In genomic region chr17:55219939-55220338, GRCh38 we compare ENCODE assay signal across 12 cellular contexts. TPM values are rescaled to one million over a fixed set of nuclear protein-coding genes. Genes with fewer than 3 reads are reported as not detected.
"Had no signal": no experiment of that assay in that cellular context is flagged by ENCODE, and none has a peak within 500 bp of the region (broad histone marks: within the 10 kb centered on the region; RNA-seq: fewer than 3 reads in every experiment).

No MANE protein-coding gene starts in this region.

- H3K27me3 ChIP-seq: dorsolateral prefrontal cortex, heart left ventricle, neutrophil, tibial artery had no signal

- H3K36me3 ChIP-seq: heart left ventricle, neutrophil, tibial artery had no signal

- H3K4me3 ChIP-seq: dorsolateral prefrontal cortex, heart left ventricle, tibial artery had no signal

- DNase-seq: activated CD4-positive, alpha-beta T cell treated with anti-CD3 and anti-CD28 coated beads, Interleukin-2, amount 10 ng/mL, durations not matched to agents 7 days and 5 days; activated naive CD8-positive, alpha-beta T cell treated with anti-CD3 and anti-CD28 coated beads, Interleukin-2, amount 10 ng/mL, durations not matched to agents 7 days and 5 days; dorsolateral prefrontal cortex; endodermal cell; heart left ventricle; immature natural killer cell; mesendoderm; natural killer cell; T-helper 9 cell; tibial artery had no signal

- ATAC-seq: heart left ventricle; natural killer cell; stimulated activated memory B cell treated with anti-CD40 and anti-IgM and Interleukin-4, amounts not matched to agents 10 μg/mL and 1 μg/mL and 100 μg/mL, for 72 hours had no signal

- H3K9me3 ChIP-seq: neutrophil, tibial artery had no signal

RNA-seq across cellular contexts. Expression of gene HLF, which starts 44.8 kb away (rescaled TPM):
- total RNA-seq: endodermal cell had no signal
